11 cellular contexts compared by ENCODE assay signal in genomic region chr6:160029525-160029924, GRCh38.
DNase-seq lines count a peak whose midpoint lies in the region; TF ChIP-seq lines count a peak whose summit lies in the region.
"Had no signal": no experiment of that assay in that cellular context is flagged by ENCODE, and none has a peak within 500 bp of the region (broad histone marks: within the 10 kb centered on the region; RNA-seq: fewer than 3 reads in every experiment).

No MANE protein-coding gene starts in this region.

- peak overlapping the region; percentile 7 for H4K8ac ChIP-seq in mesenchymal stem cell (ENCODE audit: low read length)

- no peak overlapping the region for H3K4me3 Mint-ChIP-seq in chondrocyte (ENCODE audit: unreplicated experiment)
- H3K4me3 Mint-ChIP-seq: activated CD8-positive, alpha-beta T cell treated with anti-CD3 and anti-CD28 coated beads, Interleukin-2, amount 10 ng/mL, durations not matched to agents 7 days and 5 days had no signal

- H2BK15ac ChIP-seq in mesenchymal stem cell (ENCODE audit: low read depth, poor library complexity, severe bottlenecking) = no peak overlapping the region

- no peak overlapping the region for H3K4me2 ChIP-seq in OCI-LY1 (ENCODE audit: low read length)
- peak overlapping the region; percentile 26 for H3K4me2 ChIP-seq in mesenchymal stem cell (ENCODE audit: low read length, poor library complexity, severe bottlenecking)

- 88% methylated on average over 11 of the region's 11 CpGs for WGBS in mesenchymal stem cell
- WGBS in suprapubic skin = 95% methylated on average over 11 of the region's 11 CpGs

- DNase-seq in chondrocyte (ENCODE audit: low spot score) (no peak), mesenchymal stem cell (no peak), suprapubic skin (ENCODE audit: low spot score in 2 of 2) (no peak), LoVo (ENCODE audit: low spot score) (no peak), NCI-H1417 treated with DMSO at 0.1 percent for 48 hours (lab: John Stamatoyannopoulos, UW) (no peak), DMS79 (lab: John Stamatoyannopoulos, UW) (no peak), SKM-1 (lab: John Stamatoyannopoulos, UW; ENCODE audit: unreplicated experiment) (no peak)
- DNase-seq: activated CD8-positive, alpha-beta T cell treated with anti-CD3 and anti-CD28 coated beads, Interleukin-2, amount 10 ng/mL, durations not matched to agents 7 days and 5 days; Calu3; NCI-H82 had no signal

- H3K27me3 Mint-ChIP-seq in chondrocyte (ENCODE audit: low read depth) = no peaks in the 10 kb centered on the region

- H4K91ac ChIP-seq in mesenchymal stem cell (ENCODE audit: low read length) = peak overlapping the region; percentile 77

- peak overlapping the region; percentile 79 for H3K27ac ChIP-seq in OCI-LY1 (ENCODE audit: low read depth, low read length, poor library complexity, severe bottlenecking)
- H3K27ac ChIP-seq in mesenchymal stem cell (ENCODE audit: low read length, poor library complexity, severe bottlenecking) = peak overlapping the region; percentile 82
- peak overlapping the region; percentile 59 for H3K27ac ChIP-seq in suprapubic skin

- peak overlapping the region; percentile 53 for H2BK5ac ChIP-seq in mesenchymal stem cell (ENCODE audit: low read depth, low read length, poor library complexity, severe bottlenecking)

- no peak overlapping the region for H3K14ac ChIP-seq in mesenchymal stem cell (ENCODE audit: low read length in 2 of 2)

- H3K36me3 Mint-ChIP-seq in chondrocyte (ENCODE audit: low read depth) = peaks cover 36% of the 10 kb centered on the region

- no peaks in the 10 kb centered on the region for H4K20me1 ChIP-seq in OCI-LY1 (ENCODE audit: insufficient read depth, low read length)

- no peak overlapping the region for H3K4ac ChIP-seq in mesenchymal stem cell (ENCODE audit: low read depth in 1 of 2, low read length in 2 of 2)

- H2AK5ac ChIP-seq in mesenchymal stem cell (ENCODE audit: low read length, severe bottlenecking) = peak overlapping the region; percentile 14

- H3K9ac ChIP-seq in OCI-LY1 (ENCODE audit: low read length) (no peak overlapping the region), mesenchymal stem cell (ENCODE audit: low read length) (peak overlapping the region; percentile 64)

- H3K4me3 ChIP-seq in OCI-LY1 (ENCODE audit: low read depth, low read length, poor library complexity, severe bottlenecking) (no peak overlapping the region), mesenchymal stem cell (ENCODE audit: insufficient read depth in 1 of 2, low read depth in 1 of 2, low read length in 2 of 2) (no peak overlapping the region), suprapubic skin (no peak overlapping the region)

- H3K79me2 ChIP-seq in OCI-LY1 (ENCODE audit: insufficient read depth, low read length) = no peaks in the 10 kb centered on the region

- H3K18ac ChIP-seq in mesenchymal stem cell (ENCODE audit: low read depth in 1 of 2, low read length in 2 of 2) = peak overlapping the region in 1 of 2 experiments; percentile 69

- H3K36me3 ChIP-seq in OCI-LY1 (ENCODE audit: insufficient read depth, low read length) (peaks cover 57% of the 10 kb centered on the region), mesenchymal stem cell (ENCODE audit: control insufficient read depth in 1 of 2, insufficient read depth in 2 of 2, low read depth in 1 of 2, low read length in 2 of 2) (peaks cover 35 to 84% of the 10 kb centered on the region in 2 experiments), suprapubic skin (peaks cover 70% of the 10 kb centered on the region)

- H2BK120ac ChIP-seq in mesenchymal stem cell (ENCODE audit: low read depth, low read length) = no peak overlapping the region

- no peak for TF ChIP-seq POLR2A in suprapubic skin (IDR thresholded peaks at IDR 0.05)

- H3F3A ChIP-seq in OCI-LY1 (ENCODE audit: insufficient read depth, low read length) = no peaks in the 10 kb centered on the region

- H3K27me3 ChIP-seq in OCI-LY1 (ENCODE audit: insufficient read depth, low read length) (no peaks in the 10 kb centered on the region), mesenchymal stem cell (ENCODE audit: control insufficient read depth in 1 of 2, insufficient read depth in 1 of 2, low read length in 2 of 2) (no peaks in the 10 kb centered on the region), suprapubic skin (no peaks in the 10 kb centered on the region)

- H3K9me3 ChIP-seq in OCI-LY1 (ENCODE audit: low read length) (no peaks in the 10 kb centered on the region), mesenchymal stem cell (ENCODE audit: control insufficient read depth, low read length) (no peaks in the 10 kb centered on the region), suprapubic skin (no peaks in the 10 kb centered on the region)

- TF ChIP-seq EP300 in suprapubic skin (IDR thresholded peaks at IDR 0.05) = no peak

- H3K4me1 Mint-ChIP-seq in chondrocyte (ENCODE audit: low read depth) = peaks cover 49% of the 10 kb centered on the region

- peak overlapping the region in 1 of 2 experiments; percentile 7 for H2BK12ac ChIP-seq in mesenchymal stem cell (ENCODE audit: low read length in 2 of 2)

- H3K79me1 ChIP-seq in mesenchymal stem cell (replicated peaks; ENCODE audit: low read length, poor library complexity, severe bottlenecking) = peaks cover 27% of the 10 kb centered on the region

- TF ChIP-seq CTCF in OCI-LY1 (IDR thresholded peaks at IDR 0.05; ENCODE audit: low read length) (no peak), chondrocyte (IDR thresholded peaks at IDR 0.05) (no peak), suprapubic skin (IDR thresholded peaks at IDR 0.05) (no peak)

- peak overlapping the region in 1 of 2 experiments; percentile 51 for H3K23ac ChIP-seq in mesenchymal stem cell (ENCODE audit: low read length in 2 of 2)

- no peak overlapping the region for H2AFZ ChIP-seq in OCI-LY1 (ENCODE audit: low read length)
- H2AFZ ChIP-seq in mesenchymal stem cell (ENCODE audit: low read depth, low read length) = no peak overlapping the region

- no peaks in the 10 kb centered on the region for H3K9me2 ChIP-seq in OCI-LY1 (ENCODE audit: low read depth, low read length)

- H3K4me1 ChIP-seq in OCI-LY1 (ENCODE audit: insufficient read depth, low read length, severe bottlenecking) (peaks cover 34% of the 10 kb centered on the region), mesenchymal stem cell (ENCODE audit: control insufficient read depth, insufficient read depth, low read depth, low read length) (peaks cover 18% of the 10 kb centered on the region), suprapubic skin (peaks cover 19% of the 10 kb centered on the region)

- H3K9me3 Mint-ChIP-seq in chondrocyte (ENCODE audit: low read depth) = no peaks in the 10 kb centered on the region

- H3K27ac Mint-ChIP-seq in chondrocyte (ENCODE audit: unreplicated experiment) = peak overlapping the region; percentile 96
- H3K27ac Mint-ChIP-seq: activated CD8-positive, alpha-beta T cell treated with anti-CD3 and anti-CD28 coated beads, Interleukin-2, amount 10 ng/mL, durations not matched to agents 7 days and 5 days had no signal
